Comparison of ENCODE assay signal across 15 cellular contexts in the genomic region with DNA sequence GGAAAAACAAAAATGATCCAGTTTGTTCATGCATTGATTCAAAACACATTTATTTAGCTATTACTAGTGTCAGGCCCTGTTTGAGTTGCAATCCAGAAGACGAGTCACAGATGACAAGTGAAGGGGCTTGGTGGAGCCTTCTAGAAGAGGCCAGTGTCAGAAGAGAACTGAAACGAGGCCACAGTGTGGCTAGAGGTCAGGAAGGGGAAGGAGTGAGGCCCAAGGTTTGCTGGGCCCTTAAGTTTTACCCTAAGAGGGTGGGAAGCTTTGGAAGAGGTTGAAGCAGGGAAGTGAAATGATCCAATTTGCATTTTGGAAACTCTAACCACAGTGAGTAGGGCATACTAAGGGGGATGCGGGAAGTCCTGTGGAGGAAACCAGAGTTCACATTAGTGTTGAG. TPM values are rescaled to one million over a fixed set of nuclear protein-coding genes. Genes with fewer than 3 reads are reported as not detected.
DNase-seq lines count a peak whose midpoint lies in the region; ATAC-seq and TF ChIP-seq lines count a peak whose summit lies in the region.
"Had no signal": no experiment of that assay in that cellular context is flagged by ENCODE, and none has a peak within 500 bp of the region (broad histone marks: within the 10 kb centered on the region; RNA-seq: fewer than 3 reads in every experiment).

No MANE protein-coding gene starts in this region.

- no peaks in the 10 kb centered on the region for H3K27me3 Mint-ChIP-seq in CD8-positive, alpha-beta T cell (ENCODE audit: low read depth)

- H3K27ac Mint-ChIP-seq in CD8-positive, alpha-beta T cell, result no peak overlapping the region

- H3K9me3 Mint-ChIP-seq in CD8-positive, alpha-beta T cell, result no peaks in the 10 kb centered on the region

- TF ChIP-seq CTCF in CD8-positive, alpha-beta T cell (IDR thresholded peaks at IDR 0.05), result no peak

- no peaks in the 10 kb centered on the region for H3K4me1 ChIP-seq in CD8-positive, alpha-beta T cell (ENCODE audit: insufficient read depth, low read length)
- H3K4me1 ChIP-seq: foreskin keratinocyte had no signal

- DNase-seq in GDM1 (lab: John Stamatoyannopoulos, UW), result peak; percentile 19
- no peak for DNase-seq in CD8-positive, alpha-beta T cell
- DNase-seq in GM19240 (ENCODE audit: insufficient read length, low spot score), result no peak
- DNase-seq in HCEC 1CT, result no peak
- DNase-seq: activated T-cell treated with anti-CD3 and anti-CD28 coated beads, Interleukin-2, amount 50 U/mL, for 1 hour; central memory CD4-positive, alpha-beta T cell; foreskin keratinocyte; KG1; mammary epithelial cell; NCI-H526 treated with DMSO at 0.1 percent for 48 hours had no signal

- no peak overlapping the region for H3K4me3 ChIP-seq in CD8-positive, alpha-beta T cell (ENCODE audit: low read depth, low read length)
- H3K4me3 ChIP-seq: BLaER1 treated with 17β-estradiol and CSF1 and Interleukin-3, amounts not matched to agents 10 nM and 100 nM had no signal

- ATAC-seq in GM19035 (IDR thresholded peaks at IDR 0.05; ENCODE audit: unreplicated experiment) (peak; percentile 81), HG02678 (IDR thresholded peaks at IDR 0.05; ENCODE audit: unreplicated experiment) (peak; percentile 85), HG03575 (IDR thresholded peaks at IDR 0.05; ENCODE audit: extremely low read depth, insufficient number of reproducible peaks, low FRiP score, unreplicated experiment) (peak; percentile 56), esophagus mucosa (no peak)
- ATAC-seq in CD8-positive, alpha-beta T cell, result no peak
- ATAC-seq: foreskin keratinocyte had no signal

- intact Hi-C loops in CD8-positive, alpha-beta T cell (cut with DNase I, micrococcal nuclease), result no loop called here

- no peaks in the 10 kb centered on the region for H3K36me3 Mint-ChIP-seq in CD8-positive, alpha-beta T cell

- H3K4me3 Mint-ChIP-seq in CD8-positive, alpha-beta T cell, result no peak overlapping the region

- no peak overlapping the region for H3K27ac ChIP-seq in CD8-positive, alpha-beta T cell (ENCODE audit: low read depth, low read length)
- H3K27ac ChIP-seq: foreskin keratinocyte had no signal

- H3K27me3 ChIP-seq in CD8-positive, alpha-beta T cell (ENCODE audit: insufficient read depth, low read length), result no peaks in the 10 kb centered on the region
- H3K27me3 ChIP-seq: BLaER1 treated with 17β-estradiol and CSF1 and Interleukin-3, amounts not matched to agents 10 nM and 100 nM; foreskin keratinocyte had no signal

- H3K36me3 ChIP-seq in CD8-positive, alpha-beta T cell (ENCODE audit: insufficient read depth, low read length), result no peaks in the 10 kb centered on the region

- POLR2A ChIA-PET in CD8-positive, alpha-beta T cell (lab: Charles Lee), result no interaction called here

- H3K4me1 Mint-ChIP-seq in CD8-positive, alpha-beta T cell (ENCODE audit: low read depth), result no peaks in the 10 kb centered on the region

- CTCF ChIA-PET in CD8-positive, alpha-beta T cell (lab: Charles Lee), result interaction anchor here (0.6 kb wide), 1 partner anchor 161 kb away, joined by 3 read pairs; no protein-coding TSS in a partner anchor

- no peaks in the 10 kb centered on the region for H3K9me3 ChIP-seq in CD8-positive, alpha-beta T cell (ENCODE audit: low read length)
- H3K9me3 ChIP-seq: BLaER1 treated with 17β-estradiol and CSF1 and Interleukin-3, amounts not matched to agents 10 nM and 100 nM had no signal

RNA-seq across cellular contexts. Expression of gene TTK, which starts 25.0 kb away (rescaled TPM):
- total RNA-seq in CD8-positive, alpha-beta T cell, result under 1 TPM; 0.30 to 0.97 TPM
- 11.0 TPM for total RNA-seq in esophagus mucosa

Comparison
In these comparisons a context has a peak if more than half of its experiments do, and no peak if none do; other contexts are left out.
1. ATAC-seq: peak in GM19035 (single experiment), HG02678 (single experiment) and HG03575 (single experiment); none in CD8-positive, alpha-beta T cell (single experiment) and esophagus mucosa (single experiment).